ENCODE assay signal across 8 cellular contexts in the genomic region with DNA sequence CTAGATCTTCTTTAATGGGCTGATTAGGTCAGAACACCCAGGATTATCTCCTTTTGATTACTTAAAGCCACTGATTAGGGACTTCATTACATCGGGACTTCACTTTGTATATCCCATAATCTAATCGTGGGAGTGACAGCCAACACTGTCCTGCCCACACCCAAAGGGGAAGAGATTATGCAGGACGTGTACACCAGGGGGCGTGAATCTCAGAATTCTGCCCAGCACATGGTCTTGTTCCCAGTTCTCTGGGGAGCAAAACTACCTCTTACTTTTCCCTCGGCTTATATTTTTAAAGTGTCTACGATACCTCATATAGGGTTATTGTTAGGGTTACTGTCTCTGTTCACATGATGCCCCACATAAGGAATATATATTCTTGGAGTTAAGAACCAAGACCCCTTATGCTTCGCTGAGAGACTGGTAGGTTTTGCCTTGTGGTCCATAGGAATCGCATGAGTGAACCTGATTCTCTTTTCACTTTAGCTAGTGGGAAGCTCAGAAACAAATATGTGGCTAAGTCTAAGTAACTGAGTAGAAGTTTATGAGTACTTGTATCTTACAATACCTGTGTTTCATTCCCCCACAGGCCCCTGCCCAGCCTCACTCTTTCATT.
DNase-seq lines count a peak whose midpoint lies in the region; ATAC-seq and TF ChIP-seq lines count a peak whose summit lies in the region.

No MANE protein-coding gene starts in this region.

- no peaks in the 10 kb centered on the region for H3K36me3 Mint-ChIP-seq in activated T-helper 1 cell treated with anti-CD3 and anti-CD28 coated beads, Interleukin-12 subunit alpha, Interleukin-12 subunit beta, Interleukin-2, Interleukin-4 antibody, amounts not matched to agents 30 ng/mL and 10 ng/mL and 1 ng/mL, durations not matched to agents 14 hours and 24 hours and 36 hours (ENCODE audit: low read depth)

- H3K27ac ChIP-seq in DOHH2 (ENCODE audit: low read depth, low read length): no peak overlapping the region
- H3K27ac ChIP-seq in GM23248: no peak overlapping the region

- peaks cover 7% of the 10 kb centered on the region; the same call in 1 of the 2 replicates for H3K27me3 ChIP-seq in DOHH2 (ENCODE audit: control insufficient read depth, low read length)
- H3K27me3 ChIP-seq in GM23248 (replicated peaks; ENCODE audit: insufficient read depth): no peaks in the 10 kb centered on the region

- 68 to 71% methylated on average over 8 of the region's 8 CpGs for WGBS in GM23248 (ENCODE audit: low coverage in 1 of 2, low lambda C conversion rate in 2 of 2, missing lambda C conversion rate in 2 of 2), 2 experiments

- no peak overlapping the region for H3K9ac ChIP-seq in GM23248

- no peak overlapping the region for H3K27ac Mint-ChIP-seq in activated T-helper 1 cell treated with anti-CD3 and anti-CD28 coated beads, Interleukin-12 subunit alpha, Interleukin-12 subunit beta, Interleukin-2, Interleukin-4 antibody, amounts not matched to agents 30 ng/mL and 10 ng/mL and 1 ng/mL, durations not matched to agents 14 hours and 24 hours and 36 hours

- H3K9me2 ChIP-seq in DOHH2 (replicated peaks; ENCODE audit: control insufficient read depth, low read length) (no peaks in the 10 kb centered on the region), GM23248 (ENCODE audit: insufficient read depth) (no peaks in the 10 kb centered on the region)

- peaks cover under 1% of the 10 kb centered on the region for H3K27me3 Mint-ChIP-seq in activated T-helper 1 cell treated with anti-CD3 and anti-CD28 coated beads, Interleukin-12 subunit alpha, Interleukin-12 subunit beta, Interleukin-2, Interleukin-4 antibody, amounts not matched to agents 30 ng/mL and 10 ng/mL and 1 ng/mL, durations not matched to agents 14 hours and 24 hours and 36 hours (ENCODE audit: insufficient read depth)

- no peak overlapping the region for H2AFZ ChIP-seq in GM23248

- DNase-seq in GM23248 (peak; percentile 39), NCI-H1048 (lab: John Stamatoyannopoulos, UW) (peak; percentile 4), left colon (peak; percentile 38 to 76), NCI-H2029 (lab: John Stamatoyannopoulos, UW) (no peak)
- DNase-seq in activated CD8-positive, alpha-beta memory T cell treated with anti-CD3 and anti-CD28 coated beads, Interleukin-2, amount 50 U/mL, for 48 hours: peak; percentile 62
- DNase-seq in activated CD4-positive, CD25-positive, alpha-beta regulatory T cell treated with anti-CD3 and anti-CD28 coated beads, Interleukin-2, amount 50 U/mL, for 72 hours: no peak
- no peak for DNase-seq in activated T-helper 1 cell treated with anti-CD3 and anti-CD28 coated beads, Interleukin-12 subunit alpha, Interleukin-12 subunit beta, Interleukin-2, Interleukin-4 antibody, amounts not matched to agents 30 ng/mL and 10 ng/mL and 1 ng/mL, durations not matched to agents 14 hours and 24 hours and 36 hours (ENCODE audit: low spot score)

- H3K79me2 ChIP-seq in DOHH2 (ENCODE audit: control insufficient read depth, low read length) (no peaks in the 10 kb centered on the region), GM23248 (ENCODE audit: insufficient read depth) (no peaks in the 10 kb centered on the region)

- ATAC-seq in left colon: peak; percentile 78

- peaks cover 25% of the 10 kb centered on the region for H3K4me1 Mint-ChIP-seq in activated T-helper 1 cell treated with anti-CD3 and anti-CD28 coated beads, Interleukin-12 subunit alpha, Interleukin-12 subunit beta, Interleukin-2, Interleukin-4 antibody, amounts not matched to agents 30 ng/mL and 10 ng/mL and 1 ng/mL, durations not matched to agents 14 hours and 24 hours and 36 hours (ENCODE audit: low read depth)

- no peaks in the 10 kb centered on the region for H3F3A ChIP-seq in DOHH2 (ENCODE audit: control insufficient read depth, insufficient read depth)
- peaks cover 10% of the 10 kb centered on the region for H3F3A ChIP-seq in GM23248 (ENCODE audit: insufficient read depth)

- H3K4me1 ChIP-seq in DOHH2 (ENCODE audit: control insufficient read depth, low read length): no peaks in the 10 kb centered on the region
- peaks cover 4% of the 10 kb centered on the region; the same call in 1 of the 2 replicates for H3K4me1 ChIP-seq in GM23248 (ENCODE audit: insufficient read depth)

- intact Hi-C loops in left colon (cut with DNase I, micrococcal nuclease): loop anchor here in 1 of 2 donors (5.0 kb wide), 1 partner anchor 297 kb away; no protein-coding TSS in a partner anchor
- intact Hi-C loops in activated T-helper 1 cell treated with anti-CD3 and anti-CD28 coated beads, Interleukin-12 subunit alpha, Interleukin-12 subunit beta, Interleukin-2, Interleukin-4 antibody, amounts not matched to agents 30 ng/mL and 10 ng/mL and 1 ng/mL, durations not matched to agents 14 hours and 24 hours and 36 hours (cut with micrococcal nuclease): loop anchor here (5.0 to 10.0 kb wide), 2 partner anchors 667 to 779 kb away; partner anchors contain the start of gene CEP78

- H3K9me3 Mint-ChIP-seq in activated T-helper 1 cell treated with anti-CD3 and anti-CD28 coated beads, Interleukin-12 subunit alpha, Interleukin-12 subunit beta, Interleukin-2, Interleukin-4 antibody, amounts not matched to agents 30 ng/mL and 10 ng/mL and 1 ng/mL, durations not matched to agents 14 hours and 24 hours and 36 hours: no peaks in the 10 kb centered on the region

- H3K36me3 ChIP-seq in DOHH2 (ENCODE audit: control insufficient read depth, low read length) (no peaks in the 10 kb centered on the region), GM23248 (ENCODE audit: low read depth) (no peaks in the 10 kb centered on the region)

- in situ Hi-C loops in GM23248 (cut with MboI): no loop called here

- peak; percentile 66 for TF ChIP-seq CTCF in DOHH2 (IDR thresholded peaks at IDR 0.05; ENCODE audit: low read depth, low read length, poor library complexity, severe bottlenecking)

- no peak overlapping the region for H3K4me3 Mint-ChIP-seq in activated T-helper 1 cell treated with anti-CD3 and anti-CD28 coated beads, Interleukin-12 subunit alpha, Interleukin-12 subunit beta, Interleukin-2, Interleukin-4 antibody, amounts not matched to agents 30 ng/mL and 10 ng/mL and 1 ng/mL, durations not matched to agents 14 hours and 24 hours and 36 hours

- H3K4me3 ChIP-seq in DOHH2 (ENCODE audit: low read length): no peak overlapping the region
- H3K4me3 ChIP-seq in GM23248: no peak overlapping the region

- no peaks in the 10 kb centered on the region for H4K20me1 ChIP-seq in DOHH2 (ENCODE audit: control insufficient read depth, insufficient read depth, low read depth, low read length)
- H4K20me1 ChIP-seq in GM23248 (ENCODE audit: insufficient read depth): no peaks in the 10 kb centered on the region

- H3K4me2 ChIP-seq in DOHH2 (ENCODE audit: low read length) (no peak overlapping the region), GM23248 (ENCODE audit: unreplicated experiment) (no peak overlapping the region)

- H3K9me3 ChIP-seq in DOHH2 (ENCODE audit: control insufficient read depth, insufficient read depth, low read length) (no peaks in the 10 kb centered on the region), GM23248 (ENCODE audit: low read depth) (no peaks in the 10 kb centered on the region)

Comparison
In these comparisons a context has a peak if more than half of its experiments do, and no peak if none do; other contexts are left out.
1. DNase-seq: peak in GM23248 (single experiment), NCI-H1048 (single experiment), activated CD8-positive, alpha-beta memory T cell treated with anti-CD3 and anti-CD28 coated beads, Interleukin-2, amount 50 U/mL, for 48 hours (single experiment) and left colon (2 of 2); none in activated CD4-positive, CD25-positive, alpha-beta regulatory T cell treated with anti-CD3 and anti-CD28 coated beads, Interleukin-2, amount 50 U/mL, for 72 hours (single experiment), activated T-helper 1 cell treated with anti-CD3 and anti-CD28 coated beads, Interleukin-12 subunit alpha, Interleukin-12 subunit beta, Interleukin-2, Interleukin-4 antibody, amounts not matched to agents 30 ng/mL and 10 ng/mL and 1 ng/mL, durations not matched to agents 14 hours and 24 hours and 36 hours (single experiment) and NCI-H2029 (single experiment).